In genomic region chr13:40875048-40875447, GRCh38 we compare ENCODE assay signal across 23 cellular contexts.
"Had no signal": no experiment of that assay in that cellular context is flagged by ENCODE, and none has a peak within 500 bp of the region (broad histone marks: within the 10 kb centered on the region; RNA-seq: fewer than 3 reads in every experiment).

No MANE protein-coding gene starts in this region.

- H3K4me1 Mint-ChIP-seq: activated naive CD8-positive, alpha-beta T cell treated with anti-CD3 and anti-CD28 coated beads, Interleukin-2, amount 10 ng/mL, durations not matched to agents 7 days and 5 days; IgD-negative memory B cell; WTC11 had no signal

- DNase-seq: activated CD4-positive, alpha-beta T cell treated with anti-CD3 and anti-CD28 coated beads for 48 hours; activated CD4-positive, alpha-beta T cell treated with anti-CD3 and anti-CD28 coated beads, Interleukin-2, amount 50 U/mL, for 4 hours; activated CD4-positive, CD25-positive, alpha-beta regulatory T cell treated with anti-CD3 and anti-CD28 coated beads, Interleukin-2, amount 50 U/mL, for 72 hours; activated CD8-positive, alpha-beta memory T cell treated with anti-CD3 and anti-CD28 coated beads, Interleukin-2, amount 50 U/mL, for 48 hours; activated CD8-positive, alpha-beta T cell treated with anti-CD3 and anti-CD28 coated beads, Interleukin-2, amount 10 ng/mL, durations not matched to agents 7 days and 5 days; activated naive CD4-positive, alpha-beta T cell treated with anti-CD3 and anti-CD28 coated beads, Interleukin-2, amount 50 U/mL, for 16 hours; activated naive CD8-positive, alpha-beta T cell treated with anti-CD3 and anti-CD28 coated beads, Interleukin-2, amount 10 ng/mL, durations not matched to agents 7 days and 5 days; activated T-cell treated with anti-CD3 and anti-CD28 coated beads, Interleukin-2, amount 50 U/mL, for 1 hour; adrenal gland; KG1; NCI-H1092; NCI-H1417; NCI-H1694; NCI-H2029 treated with DMSO at 0.1 percent for 48 hours; NCI-H510A treated with DMSO at 0.1 percent for 48 hours; NCI-H69; Peyer's patch; Right ventricle myocardium superior had no signal

- H3K4me3 ChIP-seq: adrenal gland, Peyer's patch had no signal

- H3K27ac Mint-ChIP-seq: activated CD8-positive, alpha-beta T cell treated with anti-CD3 and anti-CD28 coated beads, Interleukin-2, amount 10 ng/mL, durations not matched to agents 7 days and 5 days; activated naive CD8-positive, alpha-beta T cell treated with anti-CD3 and anti-CD28 coated beads, Interleukin-2, amount 10 ng/mL, durations not matched to agents 7 days and 5 days; T-helper 1 cell treated with Interleukin-12 subunit alpha and Interleukin-12 subunit beta and Interleukin-4 antibody, amounts not matched to agents 30 μg/mL and 1 μg/mL, for 36 hours; WTC11 had no signal

- H3K27me3 Mint-ChIP-seq: activated naive CD8-positive, alpha-beta T cell treated with anti-CD3 and anti-CD28 coated beads, Interleukin-2, amount 10 ng/mL, durations not matched to agents 7 days and 5 days; IgD-negative memory B cell had no signal

- ATAC-seq: activated CD8-positive, alpha-beta T cell treated with anti-CD3 and anti-CD28 coated beads, Interleukin-2, amount 10 ng/mL, durations not matched to agents 7 days and 5 days; WTC11 had no signal

- H3K36me3 ChIP-seq: adrenal gland had no signal

- H3K27me3 ChIP-seq: adrenal gland, breast epithelium, Peyer's patch had no signal

- H3K4me3 Mint-ChIP-seq: activated CD8-positive, alpha-beta T cell treated with anti-CD3 and anti-CD28 coated beads, Interleukin-2, amount 10 ng/mL, durations not matched to agents 7 days and 5 days; activated naive CD8-positive, alpha-beta T cell treated with anti-CD3 and anti-CD28 coated beads, Interleukin-2, amount 10 ng/mL, durations not matched to agents 7 days and 5 days; T-helper 1 cell treated with Interleukin-12 subunit alpha and Interleukin-12 subunit beta and Interleukin-4 antibody, amounts not matched to agents 30 μg/mL and 1 μg/mL, for 36 hours; WTC11 had no signal

- H3K4me1 ChIP-seq: adrenal gland, breast epithelium, Peyer's patch had no signal

- H3K27ac ChIP-seq: adrenal gland, breast epithelium, Peyer's patch, RWPE1 had no signal
